In the genomic region with DNA sequence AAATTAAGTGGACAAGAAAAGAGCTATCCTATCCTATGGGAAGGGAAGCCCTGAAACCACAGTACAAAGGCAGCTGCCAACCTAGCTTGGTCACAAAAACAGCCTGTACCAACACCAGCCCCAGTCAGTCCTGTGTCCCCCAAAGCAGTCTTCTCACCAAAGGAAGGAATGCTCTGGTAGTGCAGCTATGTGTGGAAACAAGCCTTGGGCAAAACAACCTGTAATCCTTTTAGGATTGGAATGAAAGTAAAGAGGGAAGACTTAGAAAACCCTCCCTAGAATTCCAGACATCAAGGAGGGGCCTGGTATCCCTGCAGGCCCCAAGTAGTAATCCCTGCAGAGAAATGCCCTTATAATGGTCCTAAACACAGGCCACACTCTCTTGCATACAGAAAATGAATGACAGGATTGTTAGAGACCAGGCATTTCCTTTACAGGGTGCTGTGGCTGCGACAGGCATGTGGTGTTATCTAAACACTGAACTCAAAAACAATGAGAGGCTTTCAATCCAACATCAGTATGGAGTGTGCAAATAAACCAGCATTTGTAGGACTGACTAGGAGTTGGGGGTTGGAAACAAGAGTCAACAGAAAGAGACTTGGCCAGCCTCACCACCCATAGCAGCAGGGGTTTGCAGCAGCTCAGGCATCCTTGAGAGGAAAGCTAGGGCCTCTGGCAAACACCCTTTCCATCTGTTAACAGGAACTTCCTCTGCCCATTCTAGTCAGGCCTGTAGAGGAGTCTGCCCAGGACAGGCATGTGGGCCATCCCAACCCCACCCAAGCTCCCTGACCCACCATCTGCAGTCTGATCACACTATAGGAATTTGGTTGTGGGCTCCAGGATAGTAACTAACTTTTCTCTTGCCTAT, we compare ENCODE assay signal across 8 cellular contexts. TPM values are rescaled to one million over a fixed set of nuclear protein-coding genes. Genes with fewer than 3 reads are reported as not detected.
DNase-seq lines count a peak whose midpoint lies in the region; ATAC-seq and TF ChIP-seq lines count a peak whose summit lies in the region.

No MANE protein-coding gene starts in this region.

- peaks cover 37% of the 10 kb centered on the region for H3K4me1 ChIP-seq in HUES48 (ENCODE audit: control insufficient read depth, insufficient read depth, low read length)
- no peaks in the 10 kb centered on the region for H3K4me1 ChIP-seq in effector memory CD4-positive, alpha-beta T cell (ENCODE audit: control insufficient read depth, insufficient read depth, low read length, poor library complexity, severe bottlenecking)

- POLR2A ChIA-PET in AG04450 (lab: Yijun Ruan, JAX) (interaction anchor here (1.0 kb wide), 2 partner anchors 15 to 125 kb away, joined by 3 read pairs; no protein-coding TSS in a partner anchor), MCF 10A (lab: Yijun Ruan, JAX) (interaction anchor here (0.6 to 1.0 kb wide), 2 partner anchors 13 to 106 kb away, joined by 3 read pairs; no protein-coding TSS in a partner anchor)

- DNase-seq in AG04450 (ENCODE audit: low read depth, low spot score) (no peak), MCF 10A (ENCODE audit: unreplicated experiment) (no peak), medulla oblongata (ENCODE audit: extremely low spot score) (peak; percentile 90)
- DNase-seq in effector memory CD4-positive, alpha-beta T cell = no peak

- H3K9me3 ChIP-seq in AG04450 (ENCODE audit: control insufficient read depth, insufficient read depth, low read length) (no peaks in the 10 kb centered on the region), HUES48 (ENCODE audit: control insufficient read depth, insufficient read depth, low read length) (no peaks in the 10 kb centered on the region)
- H3K9me3 ChIP-seq in effector memory CD4-positive, alpha-beta T cell (ENCODE audit: control insufficient read depth, low read length) = no peaks in the 10 kb centered on the region

- H3K27ac Mint-ChIP-seq in MCF 10A (ENCODE audit: low read depth, unreplicated experiment) = peak overlapping the region; percentile 77

- H3K27me3 ChIP-seq in AG04450 (ENCODE audit: control insufficient read depth, insufficient read depth, low read length) (no peaks in the 10 kb centered on the region), HUES48 (ENCODE audit: control insufficient read depth, insufficient read depth, low read length) (no peaks in the 10 kb centered on the region)
- no peaks in the 10 kb centered on the region for H3K27me3 ChIP-seq in effector memory CD4-positive, alpha-beta T cell (replicated peaks; ENCODE audit: control insufficient read depth, insufficient read depth, low read length, poor library complexity, severe bottlenecking)

- H3K36me3 Mint-ChIP-seq in MCF 10A (ENCODE audit: insufficient read depth, unreplicated experiment) = peaks cover 47% of the 10 kb centered on the region

- no peak overlapping the region for H3K4me3 Mint-ChIP-seq in MCF 10A (ENCODE audit: unreplicated experiment)

- H3K36me3 ChIP-seq in HUES48 (ENCODE audit: control insufficient read depth, insufficient read depth, low read length) = peaks cover 23% of the 10 kb centered on the region
- H3K36me3 ChIP-seq in effector memory CD4-positive, alpha-beta T cell (ENCODE audit: control insufficient read depth, insufficient read depth, low read length) = peaks cover 25% of the 10 kb centered on the region

- peak overlapping the region; percentile 73 for H3K27ac ChIP-seq in AG04450 (ENCODE audit: low read depth, low read length)
- H3K27ac ChIP-seq in HUES48 (ENCODE audit: low read depth, low read length) = peak overlapping the region; percentile 48
- no peak overlapping the region for H3K27ac ChIP-seq in effector memory CD4-positive, alpha-beta T cell (ENCODE audit: insufficient read depth, low read length, poor library complexity, severe bottlenecking)

- BruUV-seq in MCF 10A (replicated peaks; lab: Mats Ljungman, UMichigan) = no TSS peak

- H3K9ac ChIP-seq in HUES48 (ENCODE audit: low read depth, low read length) = no peak overlapping the region

- no peaks in the 10 kb centered on the region for H3K27me3 Mint-ChIP-seq in MCF 10A (ENCODE audit: insufficient read depth, unreplicated experiment)

- TF ChIP-seq CTCF in AG04450 (IDR thresholded peaks at IDR 0.05; ENCODE audit: low read depth, low read length) = no peak
- no peak for TF ChIP-seq CTCF in MCF 10A (IDR thresholded peaks at IDR 0.05; ENCODE audit: unreplicated experiment)

- intact Hi-C loops in MCF 10A (cut with micrococcal nuclease) = no loop called here

- H3K4me1 Mint-ChIP-seq in MCF 10A (ENCODE audit: insufficient read depth, unreplicated experiment) = peaks cover 3% of the 10 kb centered on the region

- ATAC-seq in GM18520 (IDR thresholded peaks at IDR 0.05; ENCODE audit: unreplicated experiment) = no peak
- no peak for ATAC-seq in HG02981 (IDR thresholded peaks at IDR 0.05; ENCODE audit: unreplicated experiment)
- no peak for ATAC-seq in GM21737 (IDR thresholded peaks at IDR 0.05; ENCODE audit: unreplicated experiment)

- H3K4me3 ChIP-seq in AG04450 (ENCODE audit: low read depth, low read length) (no peak overlapping the region), HUES48 (ENCODE audit: low read depth, low read length) (no peak overlapping the region)
- H3K4me3 ChIP-seq in effector memory CD4-positive, alpha-beta T cell (ENCODE audit: insufficient read depth, low read depth, low read length, poor library complexity, severe bottlenecking) = no peak overlapping the region

- H3K9me3 Mint-ChIP-seq in MCF 10A (ENCODE audit: unreplicated experiment) = no peaks in the 10 kb centered on the region

- CTCF ChIA-PET in AG04450 (lab: Charles Lee) (interaction anchor here (0.5 to 1.5 kb wide), 6 partner anchors 13 to 239 kb away, joined by 3 to 7 read pairs (median 4); no protein-coding TSS in a partner anchor), MCF 10A (lab: Yijun Ruan, JAX) (interaction anchor here (0.6 to 1.9 kb wide), 3 partner anchors 14 to 783 kb away, joined by 3 to 5 read pairs (median 3); no protein-coding TSS in a partner anchor)

RNA-seq across cellular contexts. Expression of a gene that starts 59.1 kb away (rescaled TPM):
- polyA plus RNA-seq in AG04450 (2011; rRNA removed) = 32.4 and 34.1 TPM in 2 replicates
- polyA minus RNA-seq in AG04450 (2011; rRNA and poly(A)+ RNA removed) = 36.6 and 41.9 TPM in 2 replicates
- 37.7 and 42.5 TPM in 2 replicates for total RNA-seq in MCF 10A (2022)
